Comparison of ENCODE assay signal across 21 cellular contexts in genomic region chr3:147756478-147756877, GRCh38.
DNase-seq lines count a peak whose midpoint lies in the region; ATAC-seq and TF ChIP-seq lines count a peak whose summit lies in the region.
"Had no signal": no experiment of that assay in that cellular context is flagged by ENCODE, and none has a peak within 500 bp of the region (broad histone marks: within the 10 kb centered on the region; RNA-seq: fewer than 3 reads in every experiment).

No MANE protein-coding gene starts in this region.

- peak overlapping the region; percentile 35 for H3K23ac ChIP-seq in trophoblast cell (ENCODE audit: low read length)

- no peak overlapping the region for H3K27ac ChIP-seq in trophoblast cell (ENCODE audit: low read depth, low read length)
- peak overlapping the region; percentile 6 for H3K27ac ChIP-seq in stomach smooth muscle (ENCODE audit: low read length)
- H3K27ac ChIP-seq: BLaER1, C4-2B, GM23248 had no signal

- H3K4me2 ChIP-seq in trophoblast cell (ENCODE audit: low read length): no peak overlapping the region
- H3K4me2 ChIP-seq: BLaER1 had no signal

- H3K9ac ChIP-seq in trophoblast cell (ENCODE audit: low read length) (no peak overlapping the region), stomach smooth muscle (ENCODE audit: low read length in 2 of 2) (no peak overlapping the region)
- H3K9ac ChIP-seq: BLaER1, GM23248 had no signal

- H2BK12ac ChIP-seq in trophoblast cell (ENCODE audit: low read length): no peak overlapping the region

- H3K79me1 ChIP-seq in trophoblast cell (ENCODE audit: low read length): no peaks in the 10 kb centered on the region

- H3K9me3 Mint-ChIP-seq in progenitor cell of endocrine pancreas (ENCODE audit: low read depth): no peaks in the 10 kb centered on the region

- TF ChIP-seq CTCF in choroid plexus epithelial cell (conservative IDR thresholded peaks at IDR 0.05; ENCODE audit: low read depth, low read length): no peak
- TF ChIP-seq CTCF in progenitor cell of endocrine pancreas (IDR thresholded peaks at IDR 0.05; ENCODE audit: unreplicated experiment): no peak

- no peak overlapping the region for H2BK5ac ChIP-seq in trophoblast cell (ENCODE audit: low read depth, low read length, poor library complexity)

- no peak overlapping the region for H4K12ac ChIP-seq in trophoblast cell (ENCODE audit: low read depth, low read length)

- H3K36me3 ChIP-seq in trophoblast cell (ENCODE audit: control insufficient read depth in 1 of 2, insufficient read depth in 2 of 2, low read length in 2 of 2): no peaks in the 10 kb centered on the region
- no peaks in the 10 kb centered on the region for H3K36me3 ChIP-seq in stomach smooth muscle (ENCODE audit: control insufficient read depth in 2 of 2, insufficient read depth in 2 of 2, low read length in 2 of 2)
- H3K36me3 ChIP-seq: BLaER1 had no signal

- no peaks in the 10 kb centered on the region for H3K79me2 ChIP-seq in trophoblast cell (ENCODE audit: control insufficient read depth, insufficient read depth, low read length, poor library complexity)

- H4K91ac ChIP-seq in trophoblast cell (ENCODE audit: low read depth, low read length): no peak overlapping the region

- no peak overlapping the region for H3K4me3 Mint-ChIP-seq in progenitor cell of endocrine pancreas (ENCODE audit: low read depth)
- H3K4me3 Mint-ChIP-seq: B cell; CD4-positive, CD25-positive, alpha-beta regulatory T cell; CD8-positive, alpha-beta T cell had no signal

- no peak overlapping the region for H3K14ac ChIP-seq in trophoblast cell (ENCODE audit: low read length)

- no peaks in the 10 kb centered on the region for H3K4me1 Mint-ChIP-seq in progenitor cell of endocrine pancreas (ENCODE audit: low read depth)
- H3K4me1 Mint-ChIP-seq: B cell; CD4-positive, CD25-positive, alpha-beta regulatory T cell had no signal

- no peak overlapping the region for H2AFZ ChIP-seq in trophoblast cell (ENCODE audit: insufficient read depth, low read length, poor library complexity)
- H2AFZ ChIP-seq: GM23248 had no signal

- DNase-seq in choroid plexus epithelial cell (ENCODE audit: low read depth): peak; percentile 26
- peak; percentile 9 for DNase-seq in myocyte (ENCODE audit: low read depth)
- no peak for DNase-seq in trophoblast cell
- no peak for DNase-seq in progenitor cell of endocrine pancreas (ENCODE audit: low spot score, unreplicated experiment)
- no peak for DNase-seq in SK-N-DZ (ENCODE audit: low spot score)
- DNase-seq: Caco-2; CD4-positive, CD25-positive, alpha-beta regulatory T cell; CD8-positive, alpha-beta T cell; DMS153; DMS79; EL; GDM1; GM23248; H7; HCEC 1CT had no signal

- H3K4me3 ChIP-seq in choroid plexus epithelial cell (ENCODE audit: low read depth, low read length) (no peak overlapping the region), trophoblast cell (ENCODE audit: low read depth, low read length) (no peak overlapping the region), stomach smooth muscle (ENCODE audit: low read length in 2 of 2) (no peak overlapping the region)
- H3K4me3 ChIP-seq: BLaER1, GM12878, GM23248 had no signal

- H3K36me3 Mint-ChIP-seq in progenitor cell of endocrine pancreas (ENCODE audit: insufficient read depth): no peaks in the 10 kb centered on the region
- H3K36me3 Mint-ChIP-seq: CD4-positive, CD25-positive, alpha-beta regulatory T cell; CD8-positive, alpha-beta T cell had no signal

- no peak overlapping the region for H4K8ac ChIP-seq in trophoblast cell (ENCODE audit: low read depth, low read length)

- H2AK5ac ChIP-seq in trophoblast cell (ENCODE audit: low read length): no peak overlapping the region

- no peak overlapping the region for H3K18ac ChIP-seq in trophoblast cell (ENCODE audit: low read length)

- no peak overlapping the region for H2BK120ac ChIP-seq in trophoblast cell (ENCODE audit: insufficient read depth, low read length, poor library complexity)

- H3K27me3 ChIP-seq in trophoblast cell (ENCODE audit: insufficient read depth, low read length): no peaks in the 10 kb centered on the region
- H3K27me3 ChIP-seq in stomach smooth muscle (ENCODE audit: control insufficient read depth in 1 of 2, insufficient read depth in 2 of 2, low read length in 2 of 2): no peaks in the 10 kb centered on the region
- H3K27me3 ChIP-seq: BLaER1 had no signal

- no CpG with 5 or more reads among the region's 3 CpGs for WGBS in trophoblast cell (ENCODE audit: extremely low coverage, insufficient coverage, insufficient read length)

- H3K27ac Mint-ChIP-seq in progenitor cell of endocrine pancreas: no peak overlapping the region
- H3K27ac Mint-ChIP-seq: B cell; CD4-positive, CD25-positive, alpha-beta regulatory T cell; CD8-positive, alpha-beta T cell had no signal

- H3K27me3 Mint-ChIP-seq in progenitor cell of endocrine pancreas: no peaks in the 10 kb centered on the region
- H3K27me3 Mint-ChIP-seq: B cell; CD4-positive, CD25-positive, alpha-beta regulatory T cell had no signal

- no peak overlapping the region for H3K4ac ChIP-seq in trophoblast cell (ENCODE audit: low read depth, low read length)

- no peak for ATAC-seq in HG02981 (IDR thresholded peaks at IDR 0.05; ENCODE audit: unreplicated experiment)
- ATAC-seq: CD8-positive, alpha-beta T cell; GM12878 had no signal

- H3K9me3 ChIP-seq in trophoblast cell (ENCODE audit: insufficient read depth, low read depth, low read length) (no peaks in the 10 kb centered on the region), stomach smooth muscle (ENCODE audit: control insufficient read depth in 2 of 2, low read length in 2 of 2) (no peaks in the 10 kb centered on the region)
- H3K9me3 ChIP-seq: BLaER1, Caco-2 had no signal

- no peaks in the 10 kb centered on the region for H3K4me1 ChIP-seq in trophoblast cell (ENCODE audit: control insufficient read depth in 1 of 2, insufficient read depth in 2 of 2, low read length in 2 of 2)
- no peaks in the 10 kb centered on the region for H3K4me1 ChIP-seq in stomach smooth muscle (ENCODE audit: control insufficient read depth, insufficient read depth, low read length)
- H3K4me1 ChIP-seq: BLaER1, Caco-2 had no signal

Comparison
In these comparisons a context has a peak if more than half of its experiments do, and no peak if none do; other contexts are left out.
1. DNase-seq: peak in choroid plexus epithelial cell (single experiment) and myocyte (single experiment); none in trophoblast cell (0 of 2), progenitor cell of endocrine pancreas (single experiment) and SK-N-DZ (single experiment).